In the genomic region with DNA sequence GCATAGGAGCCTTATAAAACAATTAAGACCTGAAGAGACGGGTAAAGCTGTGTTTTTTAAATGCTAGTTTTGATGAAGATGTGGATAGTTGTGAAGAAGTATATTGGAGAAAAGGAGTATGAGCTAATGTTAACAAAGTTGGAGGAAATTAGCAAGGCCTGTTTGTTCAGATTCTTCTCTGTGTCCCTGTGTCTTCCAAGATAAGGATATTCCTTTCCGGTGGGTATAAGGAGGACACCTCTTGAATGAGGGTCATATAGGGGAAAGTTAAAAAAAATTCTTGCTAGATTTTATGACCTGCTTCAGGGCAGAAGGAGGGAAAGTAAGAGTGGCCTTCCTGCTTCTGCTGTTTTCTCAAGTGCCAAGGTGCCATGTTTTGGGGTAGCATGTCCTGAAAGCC, we compare ENCODE assay signal across 9 cellular contexts. TPM values are rescaled to one million over a fixed set of nuclear protein-coding genes. Genes with fewer than 3 reads are reported as not detected.
"Had no signal": no experiment of that assay in that cellular context is flagged by ENCODE, and none has a peak within 500 bp of the region (broad histone marks: within the 10 kb centered on the region; RNA-seq: fewer than 3 reads in every experiment).

No MANE protein-coding gene starts in this region.

- H3K27ac ChIP-seq: HL-60 had no signal

- H2AFZ ChIP-seq: GM23338 had no signal

- ATAC-seq: GM23338, HepG2 had no signal

- DNase-seq: H9, HCEC 1CT, KG1 had no signal

- H3K4me3 ChIP-seq: GM23338 had no signal

- H3K4me2 ChIP-seq: GM23338 had no signal

- FAIRE-seq: H1, H54, HepG2 had no signal

RNA-seq across cellular contexts. Expression of a gene that starts 59.0 kb away (rescaled TPM):
- total RNA-seq: H9 had no signal
- polyA plus RNA-seq: IgD-negative memory B cell had no signal
